In the genomic region with DNA sequence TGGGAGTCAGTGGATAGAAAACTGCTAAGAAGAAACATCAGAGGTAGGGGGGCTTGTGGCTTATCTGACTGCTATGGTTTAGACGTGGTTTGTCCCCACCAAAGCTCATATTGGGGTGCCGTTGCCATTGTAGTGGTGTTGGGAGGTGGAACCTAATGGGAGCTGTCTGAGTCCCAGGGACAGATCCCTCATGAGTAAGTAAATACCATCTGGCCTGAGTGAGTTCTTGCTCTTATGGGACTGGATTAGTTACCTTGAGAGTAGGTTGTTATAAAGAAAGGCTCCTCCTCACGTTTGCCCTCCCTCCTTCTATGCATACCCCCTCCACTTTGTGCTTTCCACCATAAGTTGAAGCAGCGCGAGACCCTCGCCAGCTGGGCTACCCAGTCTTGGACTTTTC, we compare ENCODE assay signal across 1 cellular context.
TF ChIP-seq lines count a peak whose summit lies in the region.

No MANE protein-coding gene starts in this region.

TF ChIP-seq in IMR-90, 13 proteins besides CTCF, POLR2A, EP300 and RAD21:
- TF ChIP-seq MAZ (IDR thresholded peaks at IDR 0.05; ENCODE audit: borderline replicate concordance, low read depth, low read length) (no peak), CHD1 (IDR thresholded peaks at IDR 0.05; ENCODE audit: low read depth, low read length) (no peak), FOS (IDR thresholded peaks at IDR 0.05; ENCODE audit: low read depth, low read length) (no peak), RCOR1 (IDR thresholded peaks at IDR 0.05; ENCODE audit: insufficient replicate concordance, low read length) (no peak), CEBPB (IDR thresholded peaks at IDR 0.05; ENCODE audit: low read depth, low read length) (no peak), BHLHE40 (IDR thresholded peaks at IDR 0.05; ENCODE audit: low read depth, low read length) (no peak)
